In the genomic region with DNA sequence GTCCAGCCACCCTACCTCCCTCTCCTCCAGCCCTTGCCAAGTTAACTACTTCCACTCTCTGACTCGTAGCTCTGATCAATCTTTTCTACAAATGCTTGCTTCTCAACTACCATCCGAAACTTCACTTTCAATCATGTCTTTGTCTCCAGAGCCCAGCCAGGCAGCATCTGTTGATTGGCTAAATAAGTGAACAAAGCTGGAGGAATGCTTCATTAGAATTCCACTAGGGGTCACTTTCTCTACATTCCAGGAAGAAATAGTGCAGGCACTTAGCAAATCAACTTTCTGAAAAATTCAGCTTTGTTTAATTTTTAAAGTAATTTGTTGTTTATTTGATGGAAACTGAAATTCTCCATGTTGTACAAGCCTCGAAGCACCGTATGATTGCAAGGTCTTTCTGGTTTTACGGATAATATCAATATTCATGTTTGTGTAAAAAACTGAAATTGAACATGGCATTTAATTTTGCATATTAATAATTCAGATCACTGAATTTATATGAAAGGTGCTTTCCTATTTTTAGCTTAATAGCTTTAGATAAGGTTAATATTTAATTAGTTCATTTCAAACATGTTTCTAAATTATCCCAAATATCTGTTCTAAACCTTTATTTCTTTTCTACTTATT, we compare ENCODE assay signal across 9 cellular contexts. TPM values are rescaled to one million over a fixed set of nuclear protein-coding genes. Genes with fewer than 3 reads are reported as not detected.
DNase-seq lines count a peak whose midpoint lies in the region; ATAC-seq and TF ChIP-seq lines count a peak whose summit lies in the region.
"Had no signal": no experiment of that assay in that cellular context is flagged by ENCODE, and none has a peak within 500 bp of the region (broad histone marks: within the 10 kb centered on the region; RNA-seq: fewer than 3 reads in every experiment).

No MANE protein-coding gene starts in this region.

- TF ChIP-seq POLR2A in HCT116 (IDR thresholded peaks at IDR 0.05; ENCODE audit: borderline replicate concordance, extremely low read depth, insufficient read depth, insufficient read length) = no peak
- no peak for TF ChIP-seq POLR2A in sigmoid colon (IDR thresholded peaks at IDR 0.05)

- H3K79me2 ChIP-seq in HCT116 (ENCODE audit: insufficient read depth, low read length) = no peaks in the 10 kb centered on the region

- H2AFZ ChIP-seq in HCT116 (ENCODE audit: low read depth, low read length, poor library complexity, severe bottlenecking) = no peak overlapping the region

- H3K27ac ChIP-seq in HCT116 (ENCODE audit: low read depth, low read length) (no peak overlapping the region), heart right ventricle (peak overlapping the region in 1 of 10 donors; percentile 82), sigmoid colon (no peak overlapping the region)
- H3K27ac ChIP-seq: BLaER1 had no signal

- intact Hi-C loops in HCT116 (cut with micrococcal nuclease) = loop anchor here (2.0 kb wide), 1 partner anchor 139 kb away; no protein-coding TSS in a partner anchor
- intact Hi-C loops in activated T-helper 1 cell treated with anti-CD3 and anti-CD28 coated beads, Interleukin-12 subunit alpha, Interleukin-12 subunit beta, Interleukin-2, Interleukin-4 antibody, amounts not matched to agents 30 ng/mL and 10 ng/mL and 1 ng/mL, durations not matched to agents 14 hours and 24 hours and 36 hours (cut with micrococcal nuclease) = loop anchor here (1.0 kb wide), 3 partner anchors 32 to 424 kb away; partner anchors contain the start of gene HELB
- intact Hi-C loops in heart right ventricle (cut with DNase I) = loop anchor here in 8 of 10 donors (5.0 to 10.0 kb wide), 5 partner anchors 135 to 425 kb away; no protein-coding TSS in a partner anchor
- intact Hi-C loops in sigmoid colon (cut with DNase I) = no loop called here

- H3K36me3 ChIP-seq in HCT116 (ENCODE audit: control insufficient read depth in 1 of 2, insufficient read depth in 2 of 2, low read length in 2 of 2) (no peaks in the 10 kb centered on the region), heart right ventricle (no peaks in the 10 kb centered on the region), sigmoid colon (no peaks in the 10 kb centered on the region)
- H3K36me3 ChIP-seq: BLaER1 had no signal

- TF ChIP-seq EP300 in sigmoid colon (IDR thresholded peaks at IDR 0.05) = no peak

- CTCF ChIA-PET in HCT116 (lab: Charles Lee) = interaction anchor here (0.8 to 2.1 kb wide), 13 partner anchors 9 to 163 kb away, joined by 3 to 16 read pairs (median 4); partner anchors contain the start of gene TMBIM4

- H4K20me1 ChIP-seq in HCT116 (ENCODE audit: insufficient read depth) = no peaks in the 10 kb centered on the region
- H4K20me1 ChIP-seq: BLaER1 had no signal

- ATAC-seq in HCT116 (peak; percentile 90), heart right ventricle (peak in 2 of 8 donors; percentile 30 to 58)

- H3K27me3 Mint-ChIP-seq in activated T-helper 1 cell treated with anti-CD3 and anti-CD28 coated beads, Interleukin-12 subunit alpha, Interleukin-12 subunit beta, Interleukin-2, Interleukin-4 antibody, amounts not matched to agents 30 ng/mL and 10 ng/mL and 1 ng/mL, durations not matched to agents 14 hours and 24 hours and 36 hours (ENCODE audit: insufficient read depth) = no peaks in the 10 kb centered on the region

- peak; percentile 71 for TF ChIP-seq RAD21 in HCT116 (IDR thresholded peaks at IDR 0.05; ENCODE audit: low read depth)

- H3K9me3 ChIP-seq in HCT116 (ENCODE audit: control insufficient read depth in 1 of 2, insufficient read depth in 1 of 2, low read depth in 1 of 2, low read length in 2 of 2) (no peaks in the 10 kb centered on the region), heart right ventricle (no peaks in the 10 kb centered on the region), sigmoid colon (no peaks in the 10 kb centered on the region)
- H3K9me3 ChIP-seq: BLaER1 had no signal

- H3K4me1 ChIP-seq in HCT116 (ENCODE audit: control insufficient read depth in 1 of 2, insufficient read depth in 2 of 2, low read length in 2 of 2) (no peaks in the 10 kb centered on the region), heart right ventricle (peaks cover 0 to 34% (median 0%) of the 10 kb centered on the region in 9 donors), sigmoid colon (no peaks in the 10 kb centered on the region)

- H3K9me3 Mint-ChIP-seq in activated T-helper 1 cell treated with anti-CD3 and anti-CD28 coated beads, Interleukin-12 subunit alpha, Interleukin-12 subunit beta, Interleukin-2, Interleukin-4 antibody, amounts not matched to agents 30 ng/mL and 10 ng/mL and 1 ng/mL, durations not matched to agents 14 hours and 24 hours and 36 hours = no peaks in the 10 kb centered on the region

- no peak overlapping the region for H3K9ac ChIP-seq in HCT116 (ENCODE audit: low read length)
- H3K9ac ChIP-seq: BLaER1 had no signal

- RAD21 ChIA-PET in HCT116 (lab: Charles Lee; ENCODE audit: low non-redundant PET in 1 of 2, low total read pairs in 2 of 2, uncharacterized antibody in 2 of 2, unreplicated experiment in 2 of 2) = interaction anchor here in 1 of 2 experiments (0.7 kb wide), 1 partner anchor 33 kb away, joined by 3 read pairs; the partner anchor contains the start of gene HELB

- DNase-seq in NCI-H1092 treated with DMSO at 0.1 percent for 48 hours (lab: John Stamatoyannopoulos, UW) (peak; percentile 32), NCI-H1092 (lab: John Stamatoyannopoulos, UW) (no peak), HCT116 (ENCODE audit: low read depth, low spot score) (peak; percentile 45), NCI-H2227 (lab: John Stamatoyannopoulos, UW; ENCODE audit: unreplicated experiment) (peak; percentile 24), heart right ventricle (no peak), sigmoid colon (no peak), UCSD-AML1 (lab: John Stamatoyannopoulos, UW; ENCODE audit: unreplicated experiment) (no peak)
- peak; percentile 8 for DNase-seq in activated T-helper 1 cell treated with anti-CD3 and anti-CD28 coated beads, Interleukin-12 subunit alpha, Interleukin-12 subunit beta, Interleukin-2, Interleukin-4 antibody, amounts not matched to agents 30 ng/mL and 10 ng/mL and 1 ng/mL, durations not matched to agents 14 hours and 24 hours and 36 hours (ENCODE audit: low spot score)

- no peaks in the 10 kb centered on the region for H3K27me3 ChIP-seq in HCT116 (ENCODE audit: insufficient read depth, low read length)
- peaks cover 0 to 7% (median 0%) of the 10 kb centered on the region in 7 donors for H3K27me3 ChIP-seq in heart right ventricle
- no peaks in the 10 kb centered on the region for H3K27me3 ChIP-seq in sigmoid colon
- H3K27me3 ChIP-seq: BLaER1 had no signal

- 67 to 73% methylated on average over 5 of the region's 5 CpGs for WGBS in heart right ventricle, 2 donors
- WGBS in sigmoid colon, 2 donors = 61% methylated on average over 5 of the region's 5 CpGs

- H3K36me3 Mint-ChIP-seq in activated T-helper 1 cell treated with anti-CD3 and anti-CD28 coated beads, Interleukin-12 subunit alpha, Interleukin-12 subunit beta, Interleukin-2, Interleukin-4 antibody, amounts not matched to agents 30 ng/mL and 10 ng/mL and 1 ng/mL, durations not matched to agents 14 hours and 24 hours and 36 hours (ENCODE audit: low read depth) = peaks cover 2% of the 10 kb centered on the region

- H3K4me3 ChIP-seq in HCT116 (replicated peaks in 1 of 2; ENCODE audit: low read depth in 1 of 2, low read length in 2 of 2) = no peak overlapping the region
- H3K4me3 ChIP-seq in heart right ventricle = no peak overlapping the region
- no peak overlapping the region for H3K4me3 ChIP-seq in sigmoid colon
- H3K4me3 ChIP-seq: BLaER1 had no signal

- no peaks in the 10 kb centered on the region for H3K9me2 ChIP-seq in HCT116 (ENCODE audit: insufficient read depth)

- TF ChIP-seq CTCF in HCT116 (IDR thresholded peaks at IDR 0.05 in 2 of 3, conservative IDR thresholded peaks at IDR 0.05 in 1 of 3; ENCODE audit: borderline replicate concordance in 1 of 3, insufficient read depth in 1 of 3, low read depth in 2 of 3, low read length in 2 of 3) = peak; percentile 66 to 86 (median 77); a peak in 5 of 6 replicates
- TF ChIP-seq CTCF in heart right ventricle (IDR thresholded peaks at IDR 0.05) = peak; percentile 17 to 71 (median 59)
- peak in 3 of 4 experiments; percentile 41 to 55 (median 48) for TF ChIP-seq CTCF in sigmoid colon (IDR thresholded peaks at IDR 0.05)

- no TSS peak for BruUV-seq in HCT116 (replicated peaks; lab: Mats Ljungman, UMichigan)

- peaks cover 3% of the 10 kb centered on the region for H3K4me1 Mint-ChIP-seq in activated T-helper 1 cell treated with anti-CD3 and anti-CD28 coated beads, Interleukin-12 subunit alpha, Interleukin-12 subunit beta, Interleukin-2, Interleukin-4 antibody, amounts not matched to agents 30 ng/mL and 10 ng/mL and 1 ng/mL, durations not matched to agents 14 hours and 24 hours and 36 hours (ENCODE audit: low read depth)

- H3K27ac Mint-ChIP-seq in activated T-helper 1 cell treated with anti-CD3 and anti-CD28 coated beads, Interleukin-12 subunit alpha, Interleukin-12 subunit beta, Interleukin-2, Interleukin-4 antibody, amounts not matched to agents 30 ng/mL and 10 ng/mL and 1 ng/mL, durations not matched to agents 14 hours and 24 hours and 36 hours = no peak overlapping the region

- H3K4me2 ChIP-seq in HCT116 (ENCODE audit: low read length) = no peak overlapping the region
- H3K4me2 ChIP-seq: BLaER1 had no signal

- no peak overlapping the region for H3K4me3 Mint-ChIP-seq in activated T-helper 1 cell treated with anti-CD3 and anti-CD28 coated beads, Interleukin-12 subunit alpha, Interleukin-12 subunit beta, Interleukin-2, Interleukin-4 antibody, amounts not matched to agents 30 ng/mL and 10 ng/mL and 1 ng/mL, durations not matched to agents 14 hours and 24 hours and 36 hours

- POLR2A ChIA-PET in HCT116 (lab: Charles Lee) = interaction anchor here (1.0 kb wide), 1 partner anchor 33 kb away, joined by 3 read pairs; the partner anchor contains the start of gene HELB

TF ChIP-seq in HCT116, 20 proteins besides CTCF, POLR2A, EP300 and RAD21:
- TF ChIP-seq POLR2AphosphoS5 (IDR thresholded peaks at IDR 0.05; ENCODE audit: low read depth, low read length) = no peak

RNA-seq across cellular contexts. Expression of gene HELB, which starts 32.4 kb away (rescaled TPM):
- 9.3 TPM for total RNA-seq in HCT116 (2021; ENCODE audit: unreplicated experiment)
- polyA plus RNA-seq in HCT116 (2012) = 1.1 TPM in 2 replicates
- total RNA-seq in activated T-helper 1 cell treated with anti-CD3 and anti-CD28 coated beads, Interleukin-12 subunit alpha, Interleukin-12 subunit beta, Interleukin-2, Interleukin-4 antibody, amounts not matched to agents 30 ng/mL and 10 ng/mL and 1 ng/mL, durations not matched to agents 14 hours and 24 hours and 36 hours = 20.5 and 21.5 TPM in 2 replicates
- total RNA-seq in heart right ventricle = 1 to 10 TPM in 5 of 10 donors, under 1 TPM in 5; 0.47 to 3.6 (median 1.2) TPM
- under 1 TPM; 0.16 to 0.59 TPM for polyA plus RNA-seq in heart right ventricle
- total RNA-seq in sigmoid colon = 1 to 10 TPM; 3.2 to 8.6 (median 4.4) TPM
- polyA plus RNA-seq in sigmoid colon = 1 to 10 TPM in 1 of 3 donors, under 1 TPM in 2; under 0.01 to 3.0 (median 0.23) TPM

Comparison
In these comparisons a context has a peak if more than half of its experiments do, and no peak if none do; other contexts are left out.
1. DNase-seq: peak in NCI-H1092 treated with DMSO at 0.1 percent for 48 hours (single experiment), HCT116 (single experiment), NCI-H2227 (single experiment) and activated T-helper 1 cell treated with anti-CD3 and anti-CD28 coated beads, Interleukin-12 subunit alpha, Interleukin-12 subunit beta, Interleukin-2, Interleukin-4 antibody, amounts not matched to agents 30 ng/mL and 10 ng/mL and 1 ng/mL, durations not matched to agents 14 hours and 24 hours and 36 hours (single experiment); none in NCI-H1092 (single experiment), heart right ventricle (0 of 2), sigmoid colon (single experiment) and UCSD-AML1 (single experiment).
2. Peak in every context shown above with its lines, with median percentiles within 50 percentile points of each other: CTCF ChIP-seq.